ENCODE assay signal across 1 cellular context in the genomic region with DNA sequence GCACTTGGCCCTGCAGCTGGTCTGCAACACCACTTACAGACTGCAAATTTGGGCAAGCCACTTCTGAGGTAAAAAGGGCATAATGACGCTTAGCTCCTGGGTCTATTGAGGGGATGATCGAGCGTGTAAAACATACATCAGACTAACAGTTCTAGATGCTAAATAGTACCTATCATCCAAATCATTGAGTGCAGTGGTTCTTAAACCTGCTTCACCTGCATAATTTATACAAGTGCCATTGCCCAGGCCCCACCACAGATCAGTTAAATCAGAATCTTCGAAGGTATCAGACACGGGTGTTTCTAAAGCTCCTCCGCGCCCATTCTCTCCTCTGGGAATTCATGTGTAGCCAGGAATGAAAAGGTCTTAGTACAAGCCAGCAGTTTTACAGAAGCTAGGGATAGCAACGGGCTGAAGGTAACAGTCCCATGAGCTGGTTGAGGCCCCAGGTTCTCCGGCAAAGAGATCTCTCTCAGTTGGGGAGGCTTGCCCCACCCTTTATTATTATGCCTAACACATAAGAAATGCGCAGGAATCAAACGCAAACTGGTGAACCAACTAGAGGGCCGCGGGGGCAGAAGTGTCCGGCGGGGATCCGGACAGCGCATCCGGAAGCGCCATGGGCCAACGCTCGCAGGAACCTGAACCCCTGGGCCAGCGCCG.
A peak's percentile ranks its signal among the peaks of the same experiment; 100 is the strongest.
TF ChIP-seq lines count a peak whose summit lies in the region.

No MANE protein-coding gene starts in this region.

TF ChIP-seq in K562, 482 proteins besides CTCF, POLR2A, EP300 and RAD21 (continues in another document):
- TF ChIP-seq ZNF3 (CRISPR knock-in tag; IDR thresholded peaks at IDR 0.05): no peak
- TF ChIP-seq STAG1 (CRISPR knock-in tag; IDR thresholded peaks at IDR 0.05; ENCODE audit: borderline replicate concordance): no peak
- no peak for TF ChIP-seq EWSR1 (IDR thresholded peaks at IDR 0.05; ENCODE audit: borderline replicate concordance, low read depth, partially characterized antibody)
- TF ChIP-seq HDAC3 (IDR thresholded peaks at IDR 0.05; ENCODE audit: borderline replicate concordance, partially characterized antibody): no peak
- no peak for TF ChIP-seq HNRNPUL1 (IDR thresholded peaks at IDR 0.05; ENCODE audit: low read length)
- no peak for TF ChIP-seq NONO (IDR thresholded peaks at IDR 0.05; ENCODE audit: low read depth in 2 of 2, low read length in 1 of 2)
- no peak for TF ChIP-seq POLR3G (IDR thresholded peaks at IDR 0.05; ENCODE audit: extremely low read depth, insufficient read length, insufficient replicate concordance)
- TF ChIP-seq XRCC5 (IDR thresholded peaks at IDR 0.05; ENCODE audit: low read depth, low read length): no peak
- no peak for TF ChIP-seq HDGF (IDR thresholded peaks at IDR 0.05)
- TF ChIP-seq NCOA4 (IDR thresholded peaks at IDR 0.05; ENCODE audit: partially characterized antibody): no peak
- TF ChIP-seq, protein P1, sequence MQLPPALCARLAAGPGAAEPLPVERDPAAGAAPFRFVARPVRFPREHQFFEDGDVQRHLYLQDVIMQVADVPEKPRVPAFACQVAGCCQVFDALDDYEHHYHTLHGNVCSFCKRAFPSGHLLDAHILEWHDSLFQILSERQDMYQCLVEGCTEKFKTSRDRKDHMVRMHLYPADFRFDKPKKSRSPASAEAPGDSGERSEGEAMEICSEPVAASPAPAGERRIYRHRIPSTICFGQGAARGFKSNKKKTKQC (CRISPR knock-in tag; IDR thresholded peaks at IDR 0.05): no peak
- no peak for TF ChIP-seq CREM (IDR thresholded peaks at IDR 0.05; ENCODE audit: low read depth)
- TF ChIP-seq, protein P2, sequence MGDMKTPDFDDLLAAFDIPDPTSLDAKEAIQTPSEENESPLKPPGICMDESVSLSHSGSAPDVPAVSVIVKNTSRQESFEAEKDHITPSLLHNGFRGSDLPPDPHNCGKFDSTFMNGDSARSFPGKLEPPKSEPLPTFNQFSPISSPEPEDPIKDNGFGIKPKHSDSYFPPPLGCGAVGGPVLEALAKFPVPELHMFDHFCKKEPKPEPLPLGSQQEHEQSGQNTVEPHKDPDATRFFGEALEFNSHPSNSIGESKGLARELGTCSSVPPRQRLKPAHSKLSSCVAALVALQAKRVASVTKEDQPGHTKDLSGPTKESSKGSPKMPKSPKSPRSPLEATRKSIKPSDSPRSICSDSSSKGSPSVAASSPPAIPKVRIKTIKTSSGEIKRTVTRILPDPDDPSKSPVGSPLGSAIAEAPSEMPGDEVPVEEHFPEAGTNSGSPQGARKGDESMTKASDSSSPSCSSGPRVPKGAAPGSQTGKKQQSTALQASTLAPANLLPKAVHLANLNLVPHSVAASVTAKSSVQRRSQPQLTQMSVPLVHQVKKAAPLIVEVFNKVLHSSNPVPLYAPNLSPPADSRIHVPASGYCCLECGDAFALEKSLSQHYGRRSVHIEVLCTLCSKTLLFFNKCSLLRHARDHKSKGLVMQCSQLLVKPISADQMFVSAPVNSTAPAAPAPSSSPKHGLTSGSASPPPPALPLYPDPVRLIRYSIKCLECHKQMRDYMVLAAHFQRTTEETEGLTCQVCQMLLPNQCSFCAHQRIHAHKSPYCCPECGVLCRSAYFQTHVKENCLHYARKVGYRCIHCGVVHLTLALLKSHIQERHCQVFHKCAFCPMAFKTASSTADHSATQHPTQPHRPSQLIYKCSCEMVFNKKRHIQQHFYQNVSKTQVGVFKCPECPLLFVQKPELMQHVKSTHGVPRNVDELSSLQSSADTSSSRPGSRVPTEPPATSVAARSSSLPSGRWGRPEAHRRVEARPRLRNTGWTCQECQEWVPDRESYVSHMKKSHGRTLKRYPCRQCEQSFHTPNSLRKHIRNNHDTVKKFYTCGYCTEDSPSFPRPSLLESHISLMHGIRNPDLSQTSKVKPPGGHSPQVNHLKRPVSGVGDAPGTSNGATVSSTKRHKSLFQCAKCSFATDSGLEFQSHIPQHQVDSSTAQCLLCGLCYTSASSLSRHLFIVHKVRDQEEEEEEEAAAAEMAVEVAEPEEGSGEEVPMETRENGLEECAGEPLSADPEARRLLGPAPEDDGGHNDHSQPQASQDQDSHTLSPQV (IDR thresholded peaks at IDR 0.05): 0 out of 2 replicates have a peak, but pooled peaks have one; percentile 10
- no peak for TF ChIP-seq NR0B1 (IDR thresholded peaks at IDR 0.05; ENCODE audit: partially characterized antibody)
- TF ChIP-seq, protein P3, sequence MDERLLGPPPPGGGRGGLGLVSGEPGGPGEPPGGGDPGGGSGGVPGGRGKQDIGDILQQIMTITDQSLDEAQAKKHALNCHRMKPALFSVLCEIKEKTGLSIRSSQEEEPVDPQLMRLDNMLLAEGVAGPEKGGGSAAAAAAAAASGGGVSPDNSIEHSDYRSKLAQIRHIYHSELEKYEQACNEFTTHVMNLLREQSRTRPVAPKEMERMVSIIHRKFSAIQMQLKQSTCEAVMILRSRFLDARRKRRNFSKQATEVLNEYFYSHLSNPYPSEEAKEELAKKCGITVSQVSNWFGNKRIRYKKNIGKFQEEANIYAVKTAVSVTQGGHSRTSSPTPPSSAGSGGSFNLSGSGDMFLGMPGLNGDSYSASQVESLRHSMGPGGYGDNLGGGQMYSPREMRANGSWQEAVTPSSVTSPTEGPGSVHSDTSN (CRISPR knock-in tag; IDR thresholded peaks at IDR 0.05; ENCODE audit: low read depth): no peak
- TF ChIP-seq, protein P3 (tag; conservative IDR thresholded peaks at IDR 0.05; ENCODE audit: low read depth): no peak
- TF ChIP-seq ZNF583 (CRISPR knock-in tag; IDR thresholded peaks at IDR 0.05): no peak
- TF ChIP-seq ZBTB1 (CRISPR knock-in tag; IDR thresholded peaks at IDR 0.05; ENCODE audit: borderline replicate concordance, low read depth): no peak
- TF ChIP-seq MAZ (CRISPR knock-in tag; conservative IDR thresholded peaks at IDR 0.05 in 1 of 2, IDR thresholded peaks at IDR 0.05 in 1 of 2): peak in 1 of 2 experiments; percentile 65; a peak in 1 of 4 replicates
- TF ChIP-seq, protein P4, sequence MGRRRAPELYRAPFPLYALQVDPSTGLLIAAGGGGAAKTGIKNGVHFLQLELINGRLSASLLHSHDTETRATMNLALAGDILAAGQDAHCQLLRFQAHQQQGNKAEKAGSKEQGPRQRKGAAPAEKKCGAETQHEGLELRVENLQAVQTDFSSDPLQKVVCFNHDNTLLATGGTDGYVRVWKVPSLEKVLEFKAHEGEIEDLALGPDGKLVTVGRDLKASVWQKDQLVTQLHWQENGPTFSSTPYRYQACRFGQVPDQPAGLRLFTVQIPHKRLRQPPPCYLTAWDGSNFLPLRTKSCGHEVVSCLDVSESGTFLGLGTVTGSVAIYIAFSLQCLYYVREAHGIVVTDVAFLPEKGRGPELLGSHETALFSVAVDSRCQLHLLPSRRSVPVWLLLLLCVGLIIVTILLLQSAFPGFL (CRISPR knock-in tag; IDR thresholded peaks at IDR 0.05): no peak
- no peak for TF ChIP-seq SETDB1 (IDR thresholded peaks at IDR 0.05; ENCODE audit: low read length)
- no peak for TF ChIP-seq FIP1L1 (IDR thresholded peaks at IDR 0.05; ENCODE audit: low read depth, low read length, poor library complexity, severe bottlenecking)
- TF ChIP-seq BRCA1 (IDR thresholded peaks at IDR 0.05): no peak
- TF ChIP-seq BRCA1 (CRISPR knock-in tag; IDR thresholded peaks at IDR 0.05): no peak
- TF ChIP-seq NR2C2 (CRISPR knock-in tag; IDR thresholded peaks at IDR 0.05): no peak
- 0 out of 2 replicates have a peak, but pooled peaks have one; percentile 42 for TF ChIP-seq NR2C2 (tag; IDR thresholded peaks at IDR 0.05)
- TF ChIP-seq TAF15 (IDR thresholded peaks at IDR 0.05; ENCODE audit: low read depth, low read length): no peak
- TF ChIP-seq, protein P5, sequence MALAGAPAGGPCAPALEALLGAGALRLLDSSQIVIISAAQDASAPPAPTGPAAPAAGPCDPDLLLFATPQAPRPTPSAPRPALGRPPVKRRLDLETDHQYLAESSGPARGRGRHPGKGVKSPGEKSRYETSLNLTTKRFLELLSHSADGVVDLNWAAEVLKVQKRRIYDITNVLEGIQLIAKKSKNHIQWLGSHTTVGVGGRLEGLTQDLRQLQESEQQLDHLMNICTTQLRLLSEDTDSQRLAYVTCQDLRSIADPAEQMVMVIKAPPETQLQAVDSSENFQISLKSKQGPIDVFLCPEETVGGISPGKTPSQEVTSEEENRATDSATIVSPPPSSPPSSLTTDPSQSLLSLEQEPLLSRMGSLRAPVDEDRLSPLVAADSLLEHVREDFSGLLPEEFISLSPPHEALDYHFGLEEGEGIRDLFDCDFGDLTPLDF (CRISPR knock-in tag; IDR thresholded peaks at IDR 0.05): peak; percentile 43; the same call in 1 of the 2 replicates
- no peak for TF ChIP-seq NCOA2 (IDR thresholded peaks at IDR 0.05; ENCODE audit: partially characterized antibody in 2 of 2)
- TF ChIP-seq ZNF695 (CRISPR knock-in tag; IDR thresholded peaks at IDR 0.05): no peak
- TF ChIP-seq KLF13 (tag; IDR thresholded peaks at IDR 0.05; ENCODE audit: borderline replicate concordance, low read depth): no peak
- no peak for TF ChIP-seq ATF2 (CRISPR knock-in tag; IDR thresholded peaks at IDR 0.05)
- TF ChIP-seq MTF1 (CRISPR knock-in tag; IDR thresholded peaks at IDR 0.05; ENCODE audit: borderline replicate concordance): no peak
- TF ChIP-seq HNRNPL (IDR thresholded peaks at IDR 0.05; ENCODE audit: low read depth, low read length): no peak
- TF ChIP-seq, protein P6, sequence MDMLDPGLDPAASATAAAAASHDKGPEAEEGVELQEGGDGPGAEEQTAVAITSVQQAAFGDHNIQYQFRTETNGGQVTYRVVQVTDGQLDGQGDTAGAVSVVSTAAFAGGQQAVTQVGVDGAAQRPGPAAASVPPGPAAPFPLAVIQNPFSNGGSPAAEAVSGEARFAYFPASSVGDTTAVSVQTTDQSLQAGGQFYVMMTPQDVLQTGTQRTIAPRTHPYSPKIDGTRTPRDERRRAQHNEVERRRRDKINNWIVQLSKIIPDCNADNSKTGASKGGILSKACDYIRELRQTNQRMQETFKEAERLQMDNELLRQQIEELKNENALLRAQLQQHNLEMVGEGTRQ (CRISPR knock-in tag; IDR thresholded peaks at IDR 0.05): no peak
- peak; percentile 78; the same call in 1 of the 2 replicates for TF ChIP-seq ETV1 (tag; conservative IDR thresholded peaks at IDR 0.05; ENCODE audit: low read depth)
- 0 out of 2 replicates have a peak, but pooled peaks have one; percentile 52 for TF ChIP-seq ELK3 (CRISPR knock-in tag; IDR thresholded peaks at IDR 0.05)
- no peak for TF ChIP-seq TFAP4 (CRISPR knock-in tag; IDR thresholded peaks at IDR 0.05; ENCODE audit: borderline replicate concordance)
- TF ChIP-seq ZNF316 (IDR thresholded peaks at IDR 0.05): no peak
- no peak for TF ChIP-seq TSC22D4 (tag; IDR thresholded peaks at IDR 0.05)
- TF ChIP-seq KLF1 (tag; IDR thresholded peaks at IDR 0.05): no peak
- TF ChIP-seq, protein P7, sequence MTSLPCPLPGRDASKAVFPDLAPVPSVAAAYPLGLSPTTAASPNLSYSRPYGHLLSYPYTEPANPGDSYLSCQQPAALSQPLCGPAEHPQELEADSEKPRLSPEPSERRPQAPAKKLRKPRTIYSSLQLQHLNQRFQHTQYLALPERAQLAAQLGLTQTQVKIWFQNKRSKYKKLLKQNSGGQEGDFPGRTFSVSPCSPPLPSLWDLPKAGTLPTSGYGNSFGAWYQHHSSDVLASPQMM (CRISPR knock-in tag; IDR thresholded peaks at IDR 0.05): no peak
- TF ChIP-seq POLR2AphosphoS2 (IDR thresholded peaks at IDR 0.05; ENCODE audit: low read length): no peak
- peak; percentile 64; the same call in 1 of the 2 replicates for TF ChIP-seq ETV5 (CRISPR knock-in tag; IDR thresholded peaks at IDR 0.05; ENCODE audit: low read depth)
- TF ChIP-seq, protein P8, sequence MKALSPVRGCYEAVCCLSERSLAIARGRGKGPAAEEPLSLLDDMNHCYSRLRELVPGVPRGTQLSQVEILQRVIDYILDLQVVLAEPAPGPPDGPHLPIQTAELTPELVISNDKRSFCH (CRISPR knock-in tag; IDR thresholded peaks at IDR 0.05): no peak
- TF ChIP-seq, protein P8 (tag; IDR thresholded peaks at IDR 0.05): no peak
- no peak for TF ChIP-seq HSF4 (CRISPR knock-in tag; IDR thresholded peaks at IDR 0.05; ENCODE audit: borderline replicate concordance)
- TF ChIP-seq SMC3 (conservative IDR thresholded peaks at IDR 0.05; ENCODE audit: insufficient read depth, low read depth, low read length): no peak
